ENCODE assay signal across 1 cellular context in genomic region chr6:3742426-3743344, GRCh38.
A peak's percentile ranks its signal among the peaks of the same experiment; 100 is the strongest.
TF ChIP-seq lines count a peak whose summit lies in the region.

No MANE protein-coding gene starts in this region.

TF ChIP-seq in HepG2, 621 proteins besides CTCF, POLR2A, EP300 and RAD21 (continued from another document and continues in another):
- TF ChIP-seq SPEN (CRISPR knock-in tag; IDR thresholded peaks at IDR 0.05; ENCODE audit: low read depth) (0 out of 2 replicates have a peak, but pooled peaks have one; percentile 28), JUNB (CRISPR knock-in tag; IDR thresholded peaks at IDR 0.05; ENCODE audit: borderline replicate concordance) (no peak), ELF4 (CRISPR knock-in tag; IDR thresholded peaks at IDR 0.05; ENCODE audit: borderline replicate concordance) (peak; percentile 92; the same call in 1 of the 2 replicates), ZNF121 (CRISPR knock-in tag; IDR thresholded peaks at IDR 0.05) (no peak), CEBPB (IDR thresholded peaks at IDR 0.05; ENCODE audit: borderline replicate concordance, low read depth, low read length) (no peak), ZNF75D (CRISPR knock-in tag; IDR thresholded peaks at IDR 0.05; ENCODE audit: borderline replicate concordance) (no peak), MTF2 (CRISPR knock-in tag; IDR thresholded peaks at IDR 0.05; ENCODE audit: borderline replicate concordance) (no peak), ZNF230 (CRISPR knock-in tag; IDR thresholded peaks at IDR 0.05) (no peak), CCDC6 (CRISPR knock-in tag; IDR thresholded peaks at IDR 0.05) (peak; percentile 71; the same call in 1 of the 2 replicates), ZNF704 (CRISPR knock-in tag; IDR thresholded peaks at IDR 0.05; ENCODE audit: borderline replicate concordance) (no peak), ZNF879 (CRISPR knock-in tag; IDR thresholded peaks at IDR 0.05) (no peak), PHF8 (CRISPR knock-in tag; IDR thresholded peaks at IDR 0.05) (no peak; the same call in none of the 2 replicates), ZNF292 (CRISPR knock-in tag; IDR thresholded peaks at IDR 0.05; ENCODE audit: borderline replicate concordance, low read depth) (peak; percentile 84), KDM5A (IDR thresholded peaks at IDR 0.05; ENCODE audit: borderline replicate concordance, low read length) (peak; percentile 74; the same call in 1 of the 2 replicates), ZNF281 (CRISPR knock-in tag; IDR thresholded peaks at IDR 0.05; ENCODE audit: borderline replicate concordance) (no peak), ZNF407 (CRISPR knock-in tag; IDR thresholded peaks at IDR 0.05; ENCODE audit: not compliant biosample characterization) (no peak), ZNF318 (CRISPR knock-in tag; IDR thresholded peaks at IDR 0.05) (no peak), ZNF329 (CRISPR knock-in tag; IDR thresholded peaks at IDR 0.05; ENCODE audit: low read depth) (no peak), HIVEP1 (CRISPR knock-in tag; IDR thresholded peaks at IDR 0.05) (no peak), ZNF33A (CRISPR knock-in tag; IDR thresholded peaks at IDR 0.05; ENCODE audit: borderline replicate concordance) (no peak), PRPF4 (IDR thresholded peaks at IDR 0.05; ENCODE audit: low read depth, low read length, poor library complexity, severe bottlenecking) (no peak), HDAC2 (CRISPR knock-in tag; IDR thresholded peaks at IDR 0.05) (peak; percentile 72; the same call in 1 of the 2 replicates), NFRKB (IDR thresholded peaks at IDR 0.05) (no peak), WIZ (CRISPR knock-in tag; IDR thresholded peaks at IDR 0.05) (no peak), HNRNPL (IDR thresholded peaks at IDR 0.05; ENCODE audit: low read depth, low read length) (no peak), ELF3 (CRISPR knock-in tag; IDR thresholded peaks at IDR 0.05) (peak; percentile 92), SNRNP70 (IDR thresholded peaks at IDR 0.05; ENCODE audit: low read depth, low read length) (no peak), PAF1 (CRISPR knock-in tag; IDR thresholded peaks at IDR 0.05) (no peak), TCF7 (IDR thresholded peaks at IDR 0.05; ENCODE audit: low read depth) (no peak), FOXK1 (CRISPR knock-in tag; IDR thresholded peaks at IDR 0.05; ENCODE audit: borderline replicate concordance, low read depth) (peak; percentile 16; the same call in 1 of the 2 replicates), ZBTB34 (CRISPR knock-in tag; IDR thresholded peaks at IDR 0.05) (0 out of 2 replicates have a peak, but pooled peaks have one; percentile 2), NR2F1 (CRISPR knock-in tag; IDR thresholded peaks at IDR 0.05) (peak in 1 of 2 experiments; percentile 27; a peak in 1 of 4 replicates), ZNF557 (CRISPR knock-in tag; IDR thresholded peaks at IDR 0.05) (no peak), ZNF850 (CRISPR knock-in tag; conservative IDR thresholded peaks at IDR 0.05) (no peak), SIN3B (IDR thresholded peaks at IDR 0.05; ENCODE audit: low read length) (no peak), ZNF652 (CRISPR knock-in tag; IDR thresholded peaks at IDR 0.05; ENCODE audit: borderline replicate concordance, low read depth) (no peak), RBAK (CRISPR knock-in tag; IDR thresholded peaks at IDR 0.05) (no peak), SRSF1 (optimal IDR thresholded peaks at IDR 0.05; ENCODE audit: low read depth, low read length) (no peak), ZNF562 (CRISPR knock-in tag; IDR thresholded peaks at IDR 0.05; ENCODE audit: borderline replicate concordance) (no peak), STAT5B (CRISPR knock-in tag; IDR thresholded peaks at IDR 0.05) (no peak), ZNF570 (CRISPR knock-in tag; IDR thresholded peaks at IDR 0.05; ENCODE audit: borderline replicate concordance) (no peak), ZNF616 (CRISPR knock-in tag; IDR thresholded peaks at IDR 0.05; ENCODE audit: low read depth) (no peak)
